ENCODE assay signal across 13 cellular contexts in genomic region chr12:102474438-102475064, GRCh38. TPM values are rescaled to one million over a fixed set of nuclear protein-coding genes. Genes with fewer than 3 reads are reported as not detected.
A peak's percentile ranks its signal among the peaks of the same experiment; 100 is the strongest.
DNase-seq lines count a peak whose midpoint lies in the region; ATAC-seq and TF ChIP-seq lines count a peak whose summit lies in the region.
"Had no signal": no experiment of that assay in that cellular context is flagged by ENCODE, and none has a peak within 500 bp of the region (broad histone marks: within the 10 kb centered on the region; RNA-seq: fewer than 3 reads in every experiment).

No MANE protein-coding gene starts in this region.

- H3K4me3 ChIP-seq in mesodermal cell (ENCODE audit: extremely low read depth, insufficient read depth, low read length, poor library complexity, severe bottlenecking), result no peak overlapping the region
- H3K4me3 ChIP-seq in adrenal gland, result no peak overlapping the region
- no peak overlapping the region for H3K4me3 ChIP-seq in gastroesophageal sphincter

- peaks cover 5% of the 10 kb centered on the region for H3K27me3 Mint-ChIP-seq in activated naive CD8-positive, alpha-beta T cell treated with anti-CD3 and anti-CD28 coated beads, Interleukin-2, amount 50 U/mL, for 24 hours

- no peaks in the 10 kb centered on the region for H3K36me3 ChIP-seq in mesodermal cell (ENCODE audit: control insufficient read depth, insufficient read depth, low read length)
- H3K36me3 ChIP-seq in adrenal gland (replicated peaks in 1 of 2), result no peaks in the 10 kb centered on the region
- no peaks in the 10 kb centered on the region for H3K36me3 ChIP-seq in gastroesophageal sphincter
- H3K36me3 ChIP-seq: neutrophil, tibial nerve had no signal

- no peaks in the 10 kb centered on the region for H3K9me3 Mint-ChIP-seq in activated naive CD8-positive, alpha-beta T cell treated with anti-CD3 and anti-CD28 coated beads, Interleukin-2, amount 50 U/mL, for 24 hours
- H3K9me3 Mint-ChIP-seq: activated naive CD4-positive, alpha-beta T cell treated with anti-CD3 and anti-CD28 coated beads, Interleukin-2, amount 50 U/mL, for 24 hours had no signal

- peak overlapping the region; percentile 32 for H3K27ac ChIP-seq in mesodermal cell (ENCODE audit: low read depth, low read length, severe bottlenecking)
- H3K27ac ChIP-seq in adrenal gland, result no peak overlapping the region
- no peak overlapping the region for H3K27ac ChIP-seq in gastroesophageal sphincter
- H3K27ac ChIP-seq: neutrophil, tibial nerve had no signal

- no peaks in the 10 kb centered on the region for H3K36me3 Mint-ChIP-seq in activated naive CD8-positive, alpha-beta T cell treated with anti-CD3 and anti-CD28 coated beads, Interleukin-2, amount 50 U/mL, for 24 hours (ENCODE audit: low read depth)
- H3K36me3 Mint-ChIP-seq: activated naive CD4-positive, alpha-beta T cell treated with anti-CD3 and anti-CD28 coated beads, Interleukin-2, amount 50 U/mL, for 24 hours had no signal

- TF ChIP-seq CTCF in adrenal gland (IDR thresholded peaks at IDR 0.05) (no peak), gastroesophageal sphincter (IDR thresholded peaks at IDR 0.05) (no peak)

- 86 to 88% methylated on average over 2 to 3 of the region's 3 CpGs for WGBS in mesodermal cell (ENCODE audit: insufficient coverage in 2 of 2), 2 experiments
- WGBS in adrenal gland, 4 donors, result 72 to 83% (median 78%) methylated on average over 3 of the region's 3 CpGs
- WGBS in gastroesophageal sphincter (ENCODE audit: low coverage in 1 of 2), 2 donors, result 85 to 88% methylated on average over 2 to 3 of the region's 3 CpGs

- H3K27ac Mint-ChIP-seq in activated naive CD8-positive, alpha-beta T cell treated with anti-CD3 and anti-CD28 coated beads, Interleukin-2, amount 50 U/mL, for 24 hours, result peak overlapping the region; percentile 80
- H3K27ac Mint-ChIP-seq: activated naive CD4-positive, alpha-beta T cell treated with anti-CD3 and anti-CD28 coated beads, Interleukin-2, amount 50 U/mL, for 24 hours had no signal

- DNase-seq in ELR (ENCODE audit: low read depth) (peak; percentile 36), M059J (ENCODE audit: low read depth) (peak; percentile 65), adrenal gland (no peak), RPMI8226 (no peak)
- peak; percentile 18 for DNase-seq in activated naive CD8-positive, alpha-beta T cell treated with anti-CD3 and anti-CD28 coated beads, Interleukin-2, amount 50 U/mL, for 24 hours
- DNase-seq: NCI-H1092 treated with DMSO at 0.1 percent for 48 hours; stimulated activated CD4-positive, alpha-beta T cell treated with anti-CD3 and anti-CD28 coated beads, Interleukin-1b, Interleukin-23, amount 100 ng/mL, for 48 hours had no signal

- peaks cover 17% of the 10 kb centered on the region for H3K4me1 ChIP-seq in mesodermal cell (ENCODE audit: control insufficient read depth, insufficient read depth, low read length, poor library complexity, severe bottlenecking)
- no peaks in the 10 kb centered on the region for H3K4me1 ChIP-seq in adrenal gland (replicated peaks in 1 of 2)
- H3K4me1 ChIP-seq in gastroesophageal sphincter, result peaks cover 0 to 13% (median 6%) of the 10 kb centered on the region in 3 donors

- intact Hi-C loops in adrenal gland (cut with DNase I), result no loop called here

- H3K9me3 ChIP-seq in mesodermal cell (ENCODE audit: control insufficient read depth, low read length) (no peaks in the 10 kb centered on the region), adrenal gland (replicated peaks in 1 of 3) (no peaks in the 10 kb centered on the region), gastroesophageal sphincter (no peaks in the 10 kb centered on the region)
- H3K9me3 ChIP-seq: neutrophil, tibial nerve had no signal

- no peak overlapping the region for H3K4me3 Mint-ChIP-seq in activated naive CD8-positive, alpha-beta T cell treated with anti-CD3 and anti-CD28 coated beads, Interleukin-2, amount 50 U/mL, for 24 hours
- H3K4me3 Mint-ChIP-seq: activated naive CD4-positive, alpha-beta T cell treated with anti-CD3 and anti-CD28 coated beads, Interleukin-2, amount 50 U/mL, for 24 hours had no signal

- no peak for TF ChIP-seq EP300 in gastroesophageal sphincter (IDR thresholded peaks at IDR 0.05)

- TF ChIP-seq POLR2A in adrenal gland (IDR thresholded peaks at IDR 0.05), result no peak
- no peak for TF ChIP-seq POLR2A in gastroesophageal sphincter (IDR thresholded peaks at IDR 0.05)

- H3K4me1 Mint-ChIP-seq in activated naive CD8-positive, alpha-beta T cell treated with anti-CD3 and anti-CD28 coated beads, Interleukin-2, amount 50 U/mL, for 24 hours, result peaks cover 49% of the 10 kb centered on the region
- H3K4me1 Mint-ChIP-seq: activated naive CD4-positive, alpha-beta T cell treated with anti-CD3 and anti-CD28 coated beads, Interleukin-2, amount 50 U/mL, for 24 hours had no signal

- H3K27me3 ChIP-seq in adrenal gland (no peaks in the 10 kb centered on the region), gastroesophageal sphincter (no peaks in the 10 kb centered on the region)
- H3K27me3 ChIP-seq: tibial nerve had no signal

- ATAC-seq in activated naive CD8-positive, alpha-beta T cell treated with anti-CD3 and anti-CD28 coated beads, Interleukin-2, amount 50 U/mL, for 24 hours, result peak; percentile 98
- ATAC-seq in gastroesophageal sphincter, result no peak

RNA-seq across cellular contexts. Expression of gene IGF1, which starts 5.8 kb away (rescaled TPM):
- not detected in 2 replicates for total RNA-seq in M059J (2014; rRNA removed; shearing (Covaris generic))
- polyA plus RNA-seq in mesodermal cell (2013, experiment 1 of 2), result 0.11 TPM
- polyA plus RNA-seq in mesodermal cell (2013, experiment 2 of 2), result 0.40 TPM
- 10 to 100 TPM in 7 of 8 donors, 1 to 10 TPM in 1; 7.1 to 28.4 (median 17.3) TPM for total RNA-seq in adrenal gland
- 10 to 100 TPM in 2 of 3 donors, 1 to 10 TPM in 1; 7.7 to 17.2 (median 14.3) TPM for polyA plus RNA-seq in adrenal gland
- 10 to 100 TPM; 17.3 to 58.7 (median 43.1) TPM for total RNA-seq in gastroesophageal sphincter
- total RNA-seq: H1 had no signal
- polyA plus RNA-seq: H1 had no signal

Comparison
In these comparisons a context has a peak if more than half of its experiments do, and no peak if none do; other contexts are left out.
1. DNase-seq: peak in ELR (single experiment), M059J (single experiment) and activated naive CD8-positive, alpha-beta T cell treated with anti-CD3 and anti-CD28 coated beads, Interleukin-2, amount 50 U/mL, for 24 hours (single experiment); none in adrenal gland (0 of 7) and RPMI8226 (single experiment).